Comparison of ENCODE assay signal across 28 cellular contexts in genomic region chr12:2076728-2077127, GRCh38. TPM values are rescaled to one million over a fixed set of nuclear protein-coding genes. Genes with fewer than 3 reads are reported as not detected.
A peak's percentile ranks its signal among the peaks of the same experiment; 100 is the strongest.
DNase-seq lines count a peak whose midpoint lies in the region; FAIRE-seq and TF ChIP-seq lines count a peak whose summit lies in the region.
"Had no signal": no experiment of that assay in that cellular context is flagged by ENCODE, and none has a peak within 500 bp of the region (broad histone marks: within the 10 kb centered on the region; RNA-seq: fewer than 3 reads in every experiment).

No MANE protein-coding gene starts in this region.

- no peak overlapping the region for H3K27ac Mint-ChIP-seq in immature natural killer cell
- H3K27ac Mint-ChIP-seq: activated naive CD4-positive, alpha-beta T cell treated with anti-CD3 and anti-CD28 coated beads for 36 hours; activated T-cell treated with anti-CD3 and anti-CD28 coated beads, Interleukin-2, amount 50 U/mL, for 72 hours; stimulated activated naive B cell treated with anti-CD40 and anti-IgM and Interleukin-4, amounts not matched to agents 10 μg/mL and 1 μg/mL and 100 μg/mL, for 72 hours; T-cell; type B pancreatic cell had no signal

- H3K79me2 ChIP-seq in GM23248 (ENCODE audit: insufficient read depth) = peaks cover 97% of the 10 kb centered on the region

- WGBS in GM23248 (ENCODE audit: low coverage in 1 of 2, low lambda C conversion rate in 2 of 2, missing lambda C conversion rate in 2 of 2), 2 experiments = 90 to 91% methylated on average over 10 of the region's 10 CpGs
- WGBS in esophagus, 2 donors = 83 to 85% methylated on average over 10 of the region's 10 CpGs
- 90% methylated on average over 10 of the region's 10 CpGs for WGBS in suprapubic skin

- 0 out of 2 replicates have a peak, but pooled peaks cover 8% of the 10 kb centered on the region for H4K20me1 ChIP-seq in GM23248 (ENCODE audit: insufficient read depth)

- H3K36me3 ChIP-seq in GM23248 (ENCODE audit: low read depth) = peaks cover 3% of the 10 kb centered on the region; the same call in 1 of the 2 replicates
- no peaks in the 10 kb centered on the region for H3K36me3 ChIP-seq in esophagus (ENCODE audit: control insufficient read depth in 2 of 2, insufficient read depth in 2 of 2, low read length in 1 of 2)
- H3K36me3 ChIP-seq in kidney (ENCODE audit: control insufficient read depth in 1 of 2, insufficient read depth in 2 of 2, low read length in 2 of 2) = no peaks in the 10 kb centered on the region
- no peaks in the 10 kb centered on the region for H3K36me3 ChIP-seq in skeletal muscle tissue (ENCODE audit: control insufficient read depth in 3 of 3, insufficient read depth in 3 of 3, low read length in 3 of 3)
- H3K36me3 ChIP-seq in suprapubic skin = no peaks in the 10 kb centered on the region

- H3K4me3 Mint-ChIP-seq in immature natural killer cell = no peak overlapping the region
- H3K4me3 Mint-ChIP-seq: activated naive CD4-positive, alpha-beta T cell treated with anti-CD3 and anti-CD28 coated beads for 36 hours; activated T-cell treated with anti-CD3 and anti-CD28 coated beads, Interleukin-2, amount 50 U/mL, for 72 hours; stimulated activated naive B cell treated with anti-CD40 and anti-IgM and Interleukin-4, amounts not matched to agents 10 μg/mL and 1 μg/mL and 100 μg/mL, for 72 hours; T-cell; type B pancreatic cell had no signal

- H3K4me1 Mint-ChIP-seq in immature natural killer cell = no peaks in the 10 kb centered on the region
- H3K4me1 Mint-ChIP-seq: stimulated activated naive B cell treated with anti-CD40 and anti-IgM and Interleukin-4, amounts not matched to agents 10 μg/mL and 1 μg/mL and 100 μg/mL, for 72 hours; T-cell had no signal

- H2AFZ ChIP-seq in GM23248 = no peak overlapping the region

- no peak overlapping the region for H3K4me2 ChIP-seq in GM23248 (ENCODE audit: unreplicated experiment)
- H3K4me2 ChIP-seq: KMS-11 had no signal

- peaks cover under 1% of the 10 kb centered on the region for H3K9me3 ChIP-seq in GM23248 (ENCODE audit: low read depth)
- no peaks in the 10 kb centered on the region for H3K9me3 ChIP-seq in esophagus (ENCODE audit: control insufficient read depth in 2 of 2, insufficient read depth in 1 of 2, low read depth in 1 of 2, low read length in 1 of 2)
- H3K9me3 ChIP-seq in kidney (ENCODE audit: control insufficient read depth in 1 of 2, low read length in 2 of 2) = peaks cover 0 to 4% of the 10 kb centered on the region in 2 donors
- H3K9me3 ChIP-seq in skeletal muscle tissue (ENCODE audit: control insufficient read depth in 3 of 3, low read length in 3 of 3) = no peaks in the 10 kb centered on the region
- H3K9me3 ChIP-seq in suprapubic skin = no peaks in the 10 kb centered on the region

- H3K27me3 ChIP-seq in GM23248 (replicated peaks; ENCODE audit: insufficient read depth) (no peaks in the 10 kb centered on the region), esophagus (ENCODE audit: control insufficient read depth in 1 of 2, insufficient read depth in 2 of 2, low read length in 2 of 2) (no peaks in the 10 kb centered on the region), skeletal muscle tissue (ENCODE audit: control insufficient read depth in 3 of 3, insufficient read depth in 3 of 3, low read length in 3 of 3) (no peaks in the 10 kb centered on the region), suprapubic skin (no peaks in the 10 kb centered on the region)

- peaks cover 7% of the 10 kb centered on the region; the same call in 1 of the 2 replicates for H3F3A ChIP-seq in GM23248 (ENCODE audit: insufficient read depth)

- no peak for FAIRE-seq in kidney (lab: Jason Lieb, UNC)
- FAIRE-seq: GM19239, small intestine, TTC549 had no signal

- peaks cover under 1 to 10% (median 2%) of the 10 kb centered on the region in 6 donors for H3K9me3 Mint-ChIP-seq in immature natural killer cell

- TF ChIP-seq EP300 in suprapubic skin (IDR thresholded peaks at IDR 0.05) = no peak

- H3K9ac ChIP-seq in GM23248 = peak overlapping the region; percentile 37; the same call in 1 of the 2 replicates
- H3K9ac ChIP-seq in kidney (ENCODE audit: low read length in 2 of 2) = no peak overlapping the region
- H3K9ac ChIP-seq in skeletal muscle tissue (ENCODE audit: low read depth in 1 of 3, low read length in 3 of 3) = no peak overlapping the region
- H3K9ac ChIP-seq: KMS-11 had no signal

- H3K4me1 ChIP-seq in GM23248 (ENCODE audit: insufficient read depth) = 0 out of 2 replicates have a peak, but pooled peaks cover 8% of the 10 kb centered on the region
- no peaks in the 10 kb centered on the region for H3K4me1 ChIP-seq in esophagus (ENCODE audit: control insufficient read depth in 2 of 2, insufficient read depth in 2 of 2, low read length in 1 of 2)
- peaks cover 0 to 3% of the 10 kb centered on the region in 2 donors for H3K4me1 ChIP-seq in kidney (ENCODE audit: control insufficient read depth in 1 of 2, insufficient read depth in 1 of 2, low read depth in 1 of 2, low read length in 2 of 2)
- H3K4me1 ChIP-seq in skeletal muscle tissue (ENCODE audit: control insufficient read depth in 3 of 3, insufficient read depth in 3 of 3, low read length in 3 of 3) = peaks cover 2 to 11% (median 4%) of the 10 kb centered on the region in 3 donors
- H3K4me1 ChIP-seq in suprapubic skin = no peaks in the 10 kb centered on the region

- H3K27ac ChIP-seq in GM23248 (no peak overlapping the region), esophagus (ENCODE audit: low read depth in 2 of 2, low read length in 1 of 2) (peak overlapping the region; percentile 15 to 78), kidney (ENCODE audit: low read depth in 2 of 2, low read length in 2 of 2) (peak overlapping the region; percentile 51 to 75), skeletal muscle tissue (ENCODE audit: low read depth, low read length) (peak overlapping the region; percentile 11), suprapubic skin (no peak overlapping the region)
- H3K27ac ChIP-seq: KMS-11 had no signal

- H3K9me2 ChIP-seq in GM23248 (ENCODE audit: insufficient read depth) = no peaks in the 10 kb centered on the region

- in situ Hi-C loops in GM23248 (cut with MboI) = no loop called here

- intact Hi-C loops in kidney (cut with DNase I) = no loop called here

- DNase-seq in GM23248 (no peak), kidney (no peak), NCI-H446 (lab: John Stamatoyannopoulos, UW) (no peak), DMS 273 treated with DMSO at 0.1 percent for 48 hours (lab: John Stamatoyannopoulos, UW) (no peak), suprapubic skin (ENCODE audit: low spot score in 2 of 2) (no peak), immature natural killer cell (no peak)
- DNase-seq: activated CD8-positive, alpha-beta memory T cell treated with anti-CD3 and anti-CD28 coated beads for 24 hours; activated naive CD4-positive, alpha-beta T cell treated with anti-CD3 and anti-CD28 coated beads for 36 hours; activated T-cell treated with anti-CD3 and anti-CD28 coated beads, Interleukin-2, amount 50 U/mL, for 72 hours; amniotic stem cell; cerebellar nuclear complex; effector CD8-positive, alpha-beta T cell; HFFc6; kidney glomerular epithelial cell; MV-4-11; NCI-H1694 treated with DMSO at 0.1 percent for 48 hours; OCI-M1; small intestine; stimulated activated CD4-positive, alpha-beta T cell treated with anti-CD3 and anti-CD28 coated beads, Interleukin-2, amount 100 ng/mL, for 24 hours; stimulated activated naive B cell treated with anti-CD40 and anti-IgM and Interleukin-4, amounts not matched to agents 10 μg/mL and 1 μg/mL and 100 μg/mL, for 72 hours; T-cell had no signal

- TF ChIP-seq CTCF in kidney (IDR thresholded peaks at IDR 0.05; ENCODE audit: borderline replicate concordance, extremely low read depth, insufficient read depth) (no peak), suprapubic skin (IDR thresholded peaks at IDR 0.05) (no peak)

- H3K4me3 ChIP-seq in GM23248 = no peak overlapping the region
- H3K4me3 ChIP-seq in esophagus (ENCODE audit: low read depth in 1 of 2, low read length in 2 of 2) = no peak overlapping the region
- H3K4me3 ChIP-seq in kidney (ENCODE audit: low read length in 2 of 2) = no peak overlapping the region
- no peak overlapping the region for H3K4me3 ChIP-seq in skeletal muscle tissue (ENCODE audit: low read length in 3 of 3)
- H3K4me3 ChIP-seq in suprapubic skin = no peak overlapping the region

- peaks cover 2 to 5% (median 5%) of the 10 kb centered on the region in 3 donors for H3K27me3 Mint-ChIP-seq in immature natural killer cell (ENCODE audit: low read depth in 3 of 3)

- TF ChIP-seq POLR2A in suprapubic skin (IDR thresholded peaks at IDR 0.05) = no peak

- peaks cover 0 to under 1% (median under 1%) of the 10 kb centered on the region in 3 donors for H3K36me3 Mint-ChIP-seq in immature natural killer cell
- H3K36me3 Mint-ChIP-seq: T-cell had no signal

RNA-seq across cellular contexts. Expression of gene CACNA1C, which starts 23.9 kb away (rescaled TPM):
- total RNA-seq in GM23248 (2014; rRNA removed; shearing (Covaris generic)) = 8.6 and 11.5 TPM in 2 replicates
- 2.5 and 4.9 TPM in 2 replicates for polyA plus RNA-seq in GM23248 (2016; fragmentation: Nextera tagmentation; extraction: Ambion mirVana)
- polyA plus RNA-seq in esophagus = 1 to 10 TPM; 2.1 to 2.5 TPM
- total RNA-seq in kidney = 17.4 TPM
- 1.6 TPM for polyA plus RNA-seq in kidney (ENCODE audit: insufficient read depth, low read depth, low replicate concordance)
- 7.3 TPM for total RNA-seq in skeletal muscle tissue
- 1 to 10 TPM; 1.4 to 3.7 (median 2.2) TPM for total RNA-seq in suprapubic skin
- under 1 TPM; 0.05 to 0.36 (median 0.12) TPM for polyA plus RNA-seq in immature natural killer cell
- total RNA-seq: HT1080 had no signal

Comparison
In these comparisons a context has a peak if more than half of its experiments do, and no peak if none do; other contexts are left out.
1. H3K27ac ChIP-seq: peak in esophagus (2 of 2), kidney (2 of 2) and skeletal muscle tissue (single experiment); none in GM23248 (single experiment) and suprapubic skin (single experiment).